12 cellular contexts compared by ENCODE assay signal in the genomic region with DNA sequence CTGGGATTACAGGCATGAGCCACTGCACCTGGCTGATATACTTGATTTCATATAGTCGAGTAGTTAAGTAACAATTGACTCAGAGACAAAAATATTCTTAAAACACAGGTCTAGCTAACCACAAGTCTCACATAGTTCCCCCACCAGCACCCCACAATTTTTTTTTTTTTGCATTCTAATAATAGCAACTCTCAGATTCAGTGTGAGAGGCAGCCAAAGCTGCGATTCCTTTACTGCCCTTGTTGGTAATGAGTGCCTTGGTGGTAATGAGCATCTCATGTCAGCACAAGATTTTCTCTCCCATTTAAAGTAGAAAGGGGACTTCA.
DNase-seq lines count a peak whose midpoint lies in the region; ATAC-seq lines count a peak whose summit lies in the region.
"Had no signal": no experiment of that assay in that cellular context is flagged by ENCODE, and none has a peak within 500 bp of the region (broad histone marks: within the 10 kb centered on the region; RNA-seq: fewer than 3 reads in every experiment).

No MANE protein-coding gene starts in this region.

- intact Hi-C loops in head of caudate nucleus (cut with DNase I) = no loop called here

- peak; percentile 89 for ATAC-seq in HG02571 (IDR thresholded peaks at IDR 0.05; ENCODE audit: unreplicated experiment)
- ATAC-seq in HG03439 (IDR thresholded peaks at IDR 0.05; ENCODE audit: unreplicated experiment) = peak; percentile 86

- DNase-seq in NK-92 treated with Interleukin-12 subunit alpha and Interleukin-12 subunit beta, amount 100 ng/mL, for 24 hours (lab: John Stamatoyannopoulos, UW) = peak; percentile 20
- DNase-seq in NK-92 (lab: John Stamatoyannopoulos, UW; ENCODE audit: unreplicated experiment) = no peak
- peak; percentile 53 for DNase-seq in renal cortical epithelial cell (ENCODE audit: low read depth)
- no peak for DNase-seq in NCI-H526 treated with DMSO at 0.1 percent for 48 hours (lab: John Stamatoyannopoulos, UW)
- DNase-seq in head of caudate nucleus = no peak
- DNase-seq in NCI-H446 (lab: John Stamatoyannopoulos, UW) = no peak
- DNase-seq: hypothalamus; naive B cell; stimulated activated CD4-positive, alpha-beta T cell treated with anti-CD3 and anti-CD28 coated beads, Interleukin-1b, Interleukin-23, amount 100 ng/mL, for 48 hours; transverse colon had no signal

Comparison
In these comparisons a context has a peak if more than half of its experiments do, and no peak if none do; other contexts are left out.
1. DNase-seq: peak in NK-92 treated with Interleukin-12 subunit alpha and Interleukin-12 subunit beta, amount 100 ng/mL, for 24 hours (single experiment) and renal cortical epithelial cell (single experiment); none in NK-92 (single experiment), NCI-H526 treated with DMSO at 0.1 percent for 48 hours (single experiment), head of caudate nucleus (0 of 42) and NCI-H446 (0 of 2).